In the genomic region with DNA sequence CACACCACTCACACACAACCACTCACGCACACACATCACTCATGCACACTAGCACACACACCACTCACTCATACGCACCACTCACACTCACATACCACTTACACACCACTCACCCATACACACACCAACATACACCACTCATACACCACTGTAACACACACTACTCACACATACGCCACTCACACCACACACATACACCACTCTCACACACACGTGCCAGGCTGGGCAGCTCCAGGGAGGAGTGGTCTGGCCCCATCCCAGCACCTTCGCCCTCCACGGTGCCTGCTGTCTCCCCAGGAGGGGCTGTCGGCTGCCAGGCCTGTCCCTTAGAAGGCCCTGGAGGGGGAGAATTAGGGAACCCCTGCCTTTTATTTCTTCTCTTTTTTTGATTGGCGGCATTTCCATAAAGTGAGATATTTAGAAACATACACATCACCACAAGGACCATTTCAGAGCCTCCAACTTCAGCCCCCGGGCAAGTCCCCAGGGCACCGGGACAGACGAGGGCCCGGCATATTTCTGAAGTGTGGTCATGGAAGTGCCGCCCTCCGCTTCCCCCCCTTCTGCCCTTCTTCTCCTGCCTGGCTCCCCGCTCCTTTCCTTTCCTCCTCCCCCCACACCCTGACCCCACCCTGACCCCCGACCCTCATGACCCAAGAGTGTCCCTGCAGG, we compare ENCODE assay signal across 33 cellular contexts. TPM values are rescaled to one million over a fixed set of nuclear protein-coding genes. Genes with fewer than 3 reads are reported as not detected.
A peak's percentile ranks its signal among the peaks of the same experiment; 100 is the strongest.
DNase-seq lines count a peak whose midpoint lies in the region; ATAC-seq and TF ChIP-seq lines count a peak whose summit lies in the region.
"Had no signal": no experiment of that assay in that cellular context is flagged by ENCODE, and none has a peak within 500 bp of the region (broad histone marks: within the 10 kb centered on the region; RNA-seq: fewer than 3 reads in every experiment).

No MANE protein-coding gene starts in this region.

- H3K36me3 Mint-ChIP-seq in nephron (ENCODE audit: low read depth), result peaks cover 4% of the 10 kb centered on the region
- H3K36me3 Mint-ChIP-seq: activated naive CD4-positive, alpha-beta T cell treated with anti-CD3 and anti-CD28 coated beads, Interleukin-2, amount 50 U/mL, for 72 hours; immature natural killer cell; natural killer cell; WTC11 had no signal

- H3K4me3 ChIP-seq in right cardiac atrium (ENCODE audit: low read length) (no peak overlapping the region), right atrium auricular region (no peak overlapping the region), coronary artery (no peak overlapping the region)
- H3K4me3 ChIP-seq: left ventricle myocardium inferior, PC-9, sigmoid colon, stomach, upper lobe of right lung had no signal

- H3K9me3 Mint-ChIP-seq in nephron, result no peaks in the 10 kb centered on the region
- H3K9me3 Mint-ChIP-seq: activated naive CD4-positive, alpha-beta T cell treated with anti-CD3 and anti-CD28 coated beads, Interleukin-2, amount 50 U/mL, for 72 hours; activated T-helper 17 cell treated with anti-CD3 and anti-CD28 coated beads, Interleukin-2, amount 50 U/mL, for 72 hours; immature natural killer cell; natural killer cell had no signal

- H3K4me1 ChIP-seq in right cardiac atrium (ENCODE audit: control insufficient read depth, insufficient read depth, low read length), result no peaks in the 10 kb centered on the region
- no peaks in the 10 kb centered on the region for H3K4me1 ChIP-seq in right atrium auricular region
- H3K4me1 ChIP-seq: foreskin keratinocyte, left ventricle myocardium inferior, sigmoid colon, stomach, upper lobe of right lung had no signal

- DNase-seq in right cardiac atrium (peak in 2 of 3 donors; percentile 47 to 48), right atrium auricular region (ENCODE audit: low spot score) (no peak), coronary artery (ENCODE audit: low spot score) (no peak), MV-4-11 (lab: John Stamatoyannopoulos, UW) (no peak)
- no peak for DNase-seq in effector CD4-positive, alpha-beta T cell
- DNase-seq: activated CD8-positive, alpha-beta memory T cell treated with anti-CD3 and anti-CD28 coated beads, Interleukin-2, amount 50 U/mL, for 48 hours; BE2C; foreskin keratinocyte; HCEC 1CT; hippocampal formation; immature natural killer cell; left ventricle myocardium inferior; midbrain; natural killer cell; NCI-H1417 treated with DMSO at 0.1 percent for 48 hours; NCI-H446; PC-9; posterior cingulate gyrus; SHP77; sigmoid colon; stimulated activated CD4-positive, alpha-beta T cell treated with anti-CD3 and anti-CD28 coated beads, Interleukin-15, amount 100 ng/mL, for 24 hours; stomach; SW 1271; upper lobe of right lung had no signal

- peaks cover 24% of the 10 kb centered on the region for H3K27me3 Mint-ChIP-seq in nephron (ENCODE audit: low read depth)

- H3K27me3 ChIP-seq in right cardiac atrium (ENCODE audit: control insufficient read depth, insufficient read depth), result no peaks in the 10 kb centered on the region
- H3K27me3 ChIP-seq in right atrium auricular region, result no peaks in the 10 kb centered on the region
- H3K27me3 ChIP-seq: BE2C, foreskin keratinocyte, sigmoid colon, stomach, upper lobe of right lung had no signal

- ATAC-seq in right cardiac atrium, result no peak
- no peak for ATAC-seq in HG02970 (IDR thresholded peaks at IDR 0.05; ENCODE audit: low FRiP score, unreplicated experiment)
- no peak for ATAC-seq in HG03175 (IDR thresholded peaks at IDR 0.05; ENCODE audit: unreplicated experiment)
- ATAC-seq: activated naive CD4-positive, alpha-beta T cell treated with anti-CD3 and anti-CD28 coated beads, Interleukin-2, amount 50 U/mL, for 72 hours; activated T-helper 17 cell treated with anti-CD3 and anti-CD28 coated beads, Interleukin-2, amount 50 U/mL, for 72 hours; foreskin keratinocyte; upper lobe of right lung; WTC11 had no signal

- intact Hi-C loops in right cardiac atrium (cut with DNase I), result loop anchor here in 2 of 4 donors (10.0 kb wide), 1 partner anchor 137 kb away; no protein-coding TSS in a partner anchor

- 45% methylated on average over 16 of the region's 16 CpGs for WGBS in right cardiac atrium

- H3K9me3 ChIP-seq in right cardiac atrium (ENCODE audit: control insufficient read depth, low read length) (no peaks in the 10 kb centered on the region), right atrium auricular region (no peaks in the 10 kb centered on the region)
- H3K9me3 ChIP-seq: BE2C, left ventricle myocardium inferior, sigmoid colon, stomach, upper lobe of right lung had no signal

- peaks cover 6% of the 10 kb centered on the region for H3K4me1 Mint-ChIP-seq in nephron
- H3K4me1 Mint-ChIP-seq: immature natural killer cell, natural killer cell, WTC11 had no signal

- peak overlapping the region in 2 of 3 experiments; percentile 12 to 59 for H3K27ac Mint-ChIP-seq in nephron
- H3K27ac Mint-ChIP-seq: activated naive CD4-positive, alpha-beta T cell treated with anti-CD3 and anti-CD28 coated beads, Interleukin-2, amount 50 U/mL, for 72 hours; activated T-helper 17 cell treated with anti-CD3 and anti-CD28 coated beads, Interleukin-2, amount 50 U/mL, for 72 hours; natural killer cell; WTC11 had no signal

- no peak overlapping the region for H3K27ac ChIP-seq in right cardiac atrium (ENCODE audit: low read length)
- no peak overlapping the region for H3K27ac ChIP-seq in right atrium auricular region
- peak overlapping the region; percentile 76 to 88 for H3K27ac ChIP-seq in coronary artery
- H3K27ac ChIP-seq: epithelial cell of prostate, foreskin keratinocyte, left ventricle myocardium inferior, PC-9, sigmoid colon, stomach, upper lobe of right lung had no signal

- TF ChIP-seq CTCF in right atrium auricular region (IDR thresholded peaks at IDR 0.05) (no peak), coronary artery (IDR thresholded peaks at IDR 0.05) (no peak), nephron (IDR thresholded peaks at IDR 0.05; ENCODE audit: unreplicated experiment in 3 of 3) (no peak)

- no peaks in the 10 kb centered on the region for H3K36me3 ChIP-seq in right atrium auricular region
- H3K36me3 ChIP-seq: BE2C, left ventricle myocardium inferior, sigmoid colon, stomach, upper lobe of right lung had no signal

- peak overlapping the region; percentile 1 to 6 (median 1) for H3K4me3 Mint-ChIP-seq in nephron
- H3K4me3 Mint-ChIP-seq: activated T-helper 17 cell treated with anti-CD3 and anti-CD28 coated beads, Interleukin-2, amount 50 U/mL, for 72 hours; immature natural killer cell; natural killer cell; WTC11 had no signal

RNA-seq across cellular contexts. Expression of gene ASB6, which starts 6.3 kb away (rescaled TPM):
- total RNA-seq in right cardiac atrium (10 to 100 TPM in 3 of 4 donors, 1 to 10 TPM in 1; 9.1 to 10.7 (median 10.2) TPM), right atrium auricular region (10 to 100 TPM; 10.2 to 12.6 TPM)
- polyA plus RNA-seq in right cardiac atrium, result 9.8 TPM

RNA-seq across cellular contexts. Expression of gene PRRX2, which starts 17.2 kb away (rescaled TPM):
- total RNA-seq in right cardiac atrium (1 to 10 TPM; 1.8 to 5.7 (median 3.7) TPM), right atrium auricular region (1 to 10 TPM; 1.1 to 6.9 TPM)
- polyA plus RNA-seq in right cardiac atrium, result 2.6 TPM
- total RNA-seq: A172, foreskin keratinocyte, MCF 10A, natural killer cell had no signal

RNA-seq across cellular contexts. Expression of gene NTMT1, which starts 22.3 kb away (rescaled TPM):
- total RNA-seq in right cardiac atrium (10 to 100 TPM; 45.0 to 55.2 (median 48.6) TPM), right atrium auricular region (10 to 100 TPM; 33.7 to 36.0 TPM)
- 78.1 TPM for polyA plus RNA-seq in right cardiac atrium

RNA-seq across cellular contexts. Expression of gene C9orf50, which starts 27.3 kb away (rescaled TPM):
- under 1 TPM in 1 of 4 donors, not detected in 3; 0.20 TPM for total RNA-seq in right cardiac atrium
- not detected for polyA plus RNA-seq in right cardiac atrium
- not detected for total RNA-seq in right atrium auricular region
- total RNA-seq: A172; activated T-helper 17 cell treated with anti-CD3 and anti-CD28 coated beads, Interleukin-2, amount 50 U/mL, for 72 hours; foreskin keratinocyte; left ventricle myocardium inferior; MCF 10A; natural killer cell; PC-9; stomach; upper lobe of right lung had no signal
- polyA plus RNA-seq: foreskin keratinocyte, immature natural killer cell had no signal

Comparison
In these comparisons a context has a peak if more than half of its experiments do, and no peak if none do; other contexts are left out.
1. DNase-seq: peak in right cardiac atrium (2 of 3); none in right atrium auricular region (single experiment), coronary artery (single experiment), MV-4-11 (single experiment) and effector CD4-positive, alpha-beta T cell (single experiment).
2. H3K27ac ChIP-seq: peak in coronary artery (2 of 2); none in right cardiac atrium (single experiment) and right atrium auricular region (0 of 2).